In genomic region chr1:63858153-63858552, GRCh38 we compare ENCODE assay signal across 30 cellular contexts.
"Had no signal": no experiment of that assay in that cellular context is flagged by ENCODE, and none has a peak within 500 bp of the region (broad histone marks: within the 10 kb centered on the region; RNA-seq: fewer than 3 reads in every experiment).

No MANE protein-coding gene starts in this region.

- H3K9me3 ChIP-seq: adrenal gland, MG63, Peyer's patch, SJSA1, SK-N-SH had no signal

- H3K4me1 Mint-ChIP-seq: activated CD4-positive, alpha-beta T cell treated with anti-CD3 and anti-CD28 coated beads for 36 hours; activated CD4-positive, alpha-beta T cell treated with anti-CD3 and anti-CD28 coated beads, Interleukin-2, amount 10 ng/mL, durations not matched to agents 7 days and 5 days; central memory CD8-positive, alpha-beta T cell had no signal

- H3K4me3 ChIP-seq: adrenal gland, MG63, Peyer's patch, SJSA1 had no signal

- H3K4me3 Mint-ChIP-seq: activated CD4-positive, alpha-beta T cell treated with anti-CD3 and anti-CD28 coated beads for 36 hours; activated CD4-positive, alpha-beta T cell treated with anti-CD3 and anti-CD28 coated beads, Interleukin-2, amount 10 ng/mL, durations not matched to agents 7 days and 5 days; activated CD8-positive, alpha-beta T cell treated with anti-CD3 and anti-CD28 coated beads, Interleukin-2, amount 10 ng/mL, durations not matched to agents 7 days and 5 days; activated naive CD4-positive, alpha-beta T cell treated with anti-CD3 and anti-CD28 coated beads for 36 hours; activated T-cell treated with anti-CD3 and anti-CD28 coated beads, Interleukin-2, amount 50 U/mL, for 24 hours; central memory CD8-positive, alpha-beta T cell; T-helper 1 cell treated with Interleukin-12 subunit alpha and Interleukin-12 subunit beta and Interleukin-4 antibody, amounts not matched to agents 30 μg/mL and 1 μg/mL, for 36 hours; T-helper 2 cell treated with Interferon-gamma antibody and Interleukin-4, amounts not matched to agents 5 μg/mL and 100 μg/mL, for 36 hours had no signal

- ATAC-seq: activated CD4-positive, alpha-beta T cell treated with anti-CD3 and anti-CD28 coated beads for 36 hours; activated CD4-positive, CD25-positive, alpha-beta regulatory T cell treated with anti-CD3 and anti-CD28 coated beads, Interleukin-2, amount 50 U/mL, for 24 hours; activated CD8-positive, alpha-beta T cell treated with anti-CD3 and anti-CD28 coated beads, Interleukin-2, amount 10 ng/mL, durations not matched to agents 7 days and 5 days; activated naive CD4-positive, alpha-beta T cell treated with anti-CD3 and anti-CD28 coated beads, Interleukin-2, amount 50 U/mL, for 72 hours; PC-3 had no signal

- H3K27me3 Mint-ChIP-seq: activated CD4-positive, alpha-beta T cell treated with anti-CD3 and anti-CD28 coated beads for 36 hours had no signal

- H3K27ac Mint-ChIP-seq: activated CD4-positive, alpha-beta T cell treated with anti-CD3 and anti-CD28 coated beads for 36 hours; activated CD4-positive, alpha-beta T cell treated with anti-CD3 and anti-CD28 coated beads, Interleukin-2, amount 10 ng/mL, durations not matched to agents 7 days and 5 days; activated CD8-positive, alpha-beta T cell treated with anti-CD3 and anti-CD28 coated beads, Interleukin-2, amount 10 ng/mL, durations not matched to agents 7 days and 5 days; activated naive CD4-positive, alpha-beta T cell treated with anti-CD3 and anti-CD28 coated beads for 36 hours; activated naive CD4-positive, alpha-beta T cell treated with anti-CD3 and anti-CD28 coated beads, Interleukin-2, amount 50 U/mL, for 72 hours; activated T-cell treated with anti-CD3 and anti-CD28 coated beads, Interleukin-2, amount 50 U/mL, for 24 hours; activated T-helper 2 cell treated with anti-CD3 and anti-CD28 coated beads, Interferon-gamma antibody, Interleukin-2, Interleukin-4, amounts not matched to agents 10 μg/mL and 5 μg/mL and 100 μg/mL, durations not matched to agents 14 hours and 24 hours and 36 hours; T-helper 1 cell treated with Interleukin-12 subunit alpha and Interleukin-12 subunit beta and Interleukin-4 antibody, amounts not matched to agents 30 μg/mL and 1 μg/mL, for 36 hours; T-helper 2 cell treated with Interferon-gamma antibody and Interleukin-4, amounts not matched to agents 5 μg/mL and 100 μg/mL, for 36 hours had no signal

- H3K27me3 ChIP-seq: adrenal gland, brain microvascular endothelial cell, MG63, Peyer's patch had no signal

- H3K9me3 Mint-ChIP-seq: activated T-helper 2 cell treated with anti-CD3 and anti-CD28 coated beads, Interferon-gamma antibody, Interleukin-2, Interleukin-4, amounts not matched to agents 10 μg/mL and 5 μg/mL and 100 μg/mL, durations not matched to agents 14 hours and 24 hours and 36 hours; T-helper 2 cell treated with Interferon-gamma antibody and Interleukin-4, amounts not matched to agents 5 μg/mL and 100 μg/mL, for 36 hours had no signal

- H3K4me1 ChIP-seq: adrenal gland, Peyer's patch, SJSA1 had no signal

- H3K36me3 ChIP-seq: adrenal gland, brain microvascular endothelial cell, MG63, Peyer's patch, SJSA1 had no signal

- H3K27ac ChIP-seq: adrenal gland, brain microvascular endothelial cell, Peyer's patch, SJSA1 had no signal

- DNase-seq: activated CD4-positive, alpha-beta T cell treated with anti-CD3 and anti-CD28 coated beads for 36 hours; activated CD4-positive, alpha-beta T cell treated with anti-CD3 and anti-CD28 coated beads, Interleukin-2, amount 10 ng/mL, durations not matched to agents 7 days and 5 days; activated CD4-positive, alpha-beta T cell treated with anti-CD3 and anti-CD28 coated beads, Interleukin-2, amount 50 U/mL, for 48 hours; activated CD8-positive, alpha-beta T cell treated with anti-CD3 and anti-CD28 coated beads, Interleukin-2, amount 10 ng/mL, durations not matched to agents 7 days and 5 days; activated gamma-delta T cell treated with Interleukin-2 at 50 U/mL for 16 hours; activated naive CD4-positive, alpha-beta T cell treated with anti-CD3 and anti-CD28 coated beads for 36 hours; activated T-cell treated with anti-CD3 and anti-CD28 coated beads, Interleukin-2, amount 50 U/mL, for 24 hours; adrenal gland; brain microvascular endothelial cell; Kasumi-1; KG1; MG63; NCI-H1048; NCI-H1436 treated with DMSO at 0.1 percent for 48 hours; NCI-H1694 treated with DMSO at 0.1 percent for 48 hours; NCI-H2029; NCI-H345; NCI-H524 treated with DMSO at 0.1 percent for 48 hours; PC-3; Peyer's patch; RPMI8226; SHP77 treated with DMSO at 0.1 percent for 48 hours; SK-N-SH had no signal
